ENCODE assay signal across 22 cellular contexts in genomic region chr12:129696405-129696804, GRCh38.
DNase-seq lines count a peak whose midpoint lies in the region; ATAC-seq and TF ChIP-seq lines count a peak whose summit lies in the region.
"Had no signal": no experiment of that assay in that cellular context is flagged by ENCODE, and none has a peak within 500 bp of the region (broad histone marks: within the 10 kb centered on the region; RNA-seq: fewer than 3 reads in every experiment).

No MANE protein-coding gene starts in this region.

- no peak overlapping the region for H3K27ac Mint-ChIP-seq in activated CD4-positive, alpha-beta T cell treated with anti-CD3 and anti-CD28 coated beads, Interleukin-2, amount 10 ng/mL, durations not matched to agents 24 days and 14 days
- H3K27ac Mint-ChIP-seq: CD14-positive monocyte; CD4-positive, alpha-beta T cell; CD8-positive, alpha-beta memory T cell had no signal

- H3K4me1 Mint-ChIP-seq in activated CD4-positive, alpha-beta T cell treated with anti-CD3 and anti-CD28 coated beads, Interleukin-2, amount 10 ng/mL, durations not matched to agents 24 days and 14 days, result no peaks in the 10 kb centered on the region
- H3K4me1 Mint-ChIP-seq: CD14-positive monocyte; CD8-positive, alpha-beta memory T cell had no signal

- H3K9me3 ChIP-seq in esophagus muscularis mucosa, result no peaks in the 10 kb centered on the region
- H3K9me3 ChIP-seq: A549 had no signal

- TF ChIP-seq EP300 in esophagus muscularis mucosa (IDR thresholded peaks at IDR 0.05), result no peak

- intact Hi-C loops in activated CD4-positive, alpha-beta T cell treated with anti-CD3 and anti-CD28 coated beads, Interleukin-2, amount 10 ng/mL, durations not matched to agents 24 days and 14 days (cut with micrococcal nuclease), result no loop called here
- intact Hi-C loops in esophagus muscularis mucosa (cut with DNase I), result no loop called here

- WGBS in esophagus muscularis mucosa, result 23% methylated on average over 5 of the region's 5 CpGs

- H3K27ac ChIP-seq in esophagus muscularis mucosa (replicated peaks in 1 of 4), result no peak overlapping the region
- H3K27ac ChIP-seq: A549; BLaER1 treated with 17β-estradiol and CSF1 and Interleukin-3, amounts not matched to agents 10 nM and 100 nM had no signal

- H3K4me3 ChIP-seq in esophagus muscularis mucosa, result no peak overlapping the region
- H3K4me3 ChIP-seq: A549; BLaER1 treated with 17β-estradiol and CSF1 and Interleukin-3, amounts not matched to agents 10 nM and 100 nM; GM12878 had no signal

- no peaks in the 10 kb centered on the region for H3K36me3 ChIP-seq in esophagus muscularis mucosa
- H3K36me3 ChIP-seq: BE2C; BLaER1 treated with 17β-estradiol and CSF1 and Interleukin-3, amounts not matched to agents 10 nM and 100 nM had no signal

- peaks cover 0 to 7% (median 7%) of the 10 kb centered on the region in 4 donors for H3K4me1 ChIP-seq in esophagus muscularis mucosa
- H3K4me1 ChIP-seq: A549, BE2C had no signal

- TF ChIP-seq CTCF in esophagus muscularis mucosa (IDR thresholded peaks at IDR 0.05), result no peak

- H3K4me3 Mint-ChIP-seq in activated CD4-positive, alpha-beta T cell treated with anti-CD3 and anti-CD28 coated beads, Interleukin-2, amount 10 ng/mL, durations not matched to agents 24 days and 14 days, result no peak overlapping the region
- H3K4me3 Mint-ChIP-seq: CD14-positive monocyte; CD4-positive, alpha-beta T cell; CD8-positive, alpha-beta memory T cell had no signal

- H3K36me3 Mint-ChIP-seq in activated CD4-positive, alpha-beta T cell treated with anti-CD3 and anti-CD28 coated beads, Interleukin-2, amount 10 ng/mL, durations not matched to agents 24 days and 14 days (ENCODE audit: low read depth), result no peaks in the 10 kb centered on the region
- H3K36me3 Mint-ChIP-seq: CD14-positive monocyte; CD8-positive, alpha-beta memory T cell had no signal

- no peaks in the 10 kb centered on the region for H3K27me3 Mint-ChIP-seq in activated CD4-positive, alpha-beta T cell treated with anti-CD3 and anti-CD28 coated beads, Interleukin-2, amount 10 ng/mL, durations not matched to agents 24 days and 14 days
- H3K27me3 Mint-ChIP-seq: CD4-positive, alpha-beta T cell; CD8-positive, alpha-beta memory T cell had no signal

- H3K27me3 ChIP-seq in esophagus muscularis mucosa, result no peaks in the 10 kb centered on the region
- H3K27me3 ChIP-seq: BE2C; BLaER1 treated with 17β-estradiol and CSF1 and Interleukin-3, amounts not matched to agents 10 nM and 100 nM had no signal

- ATAC-seq in HG02610 (IDR thresholded peaks at IDR 0.05; ENCODE audit: unreplicated experiment) (no peak), GM18867 (IDR thresholded peaks at IDR 0.05; ENCODE audit: unreplicated experiment) (no peak)
- ATAC-seq: A549, GM12878 had no signal

- TF ChIP-seq POLR2A in esophagus muscularis mucosa (IDR thresholded peaks at IDR 0.05; ENCODE audit: low read depth), result no peak

- peaks cover 3% of the 10 kb centered on the region for H3K9me3 Mint-ChIP-seq in activated CD4-positive, alpha-beta T cell treated with anti-CD3 and anti-CD28 coated beads, Interleukin-2, amount 10 ng/mL, durations not matched to agents 24 days and 14 days

- peak; percentile 19 for DNase-seq in activated CD4-positive, alpha-beta T cell treated with anti-CD3 and anti-CD28 coated beads, Interleukin-2, amount 10 ng/mL, durations not matched to agents 24 days and 14 days
- DNase-seq in activated CD4-positive, alpha-beta T cell treated with anti-CD3 and anti-CD28 coated beads, Interleukin-2, amount 50 U/mL, for 1 hour, result no peak
- DNase-seq in esophagus muscularis mucosa (ENCODE audit: extremely low spot score), result peak; percentile 82
- DNase-seq in islet precursor cell, result peak; percentile 29
- no peak for DNase-seq in T-helper 2 cell
- DNase-seq: 8988T; ACHN; AML-193; BE2C; CD4-positive, alpha-beta T cell; CD8-positive, alpha-beta memory T cell; DMS 273 treated with DMSO at 0.1 percent for 48 hours; EL; GDM1; GOT3; HCEC 1CT had no signal

Comparison
In these comparisons a context has a peak if more than half of its experiments do, and no peak if none do; other contexts are left out.
1. DNase-seq: peak in activated CD4-positive, alpha-beta T cell treated with anti-CD3 and anti-CD28 coated beads, Interleukin-2, amount 10 ng/mL, durations not matched to agents 24 days and 14 days (single experiment), esophagus muscularis mucosa (single experiment) and islet precursor cell (single experiment); none in activated CD4-positive, alpha-beta T cell treated with anti-CD3 and anti-CD28 coated beads, Interleukin-2, amount 50 U/mL, for 1 hour (single experiment) and T-helper 2 cell (0 of 5).